Comparison of ENCODE assay signal across 15 cellular contexts in the genomic region with DNA sequence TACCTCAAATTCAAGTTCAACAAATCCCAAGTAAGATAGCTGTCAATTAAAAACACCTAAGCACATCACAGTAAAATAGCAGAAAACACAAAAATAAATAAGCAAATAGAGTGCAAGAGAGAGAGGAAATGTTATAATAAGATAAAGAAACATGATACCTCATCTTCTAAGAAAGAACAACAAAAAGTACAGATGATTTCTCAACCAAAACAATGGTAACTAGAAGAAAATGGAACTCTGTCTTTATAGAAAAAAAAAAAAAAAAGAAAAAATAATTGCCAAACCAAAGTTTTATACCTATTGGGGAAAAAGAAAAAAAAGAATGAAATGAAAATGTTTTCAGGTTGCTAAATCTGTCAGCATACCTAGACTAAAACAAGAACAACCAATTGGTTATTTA.
"Had no signal": no experiment of that assay in that cellular context is flagged by ENCODE, and none has a peak within 500 bp of the region (broad histone marks: within the 10 kb centered on the region; RNA-seq: fewer than 3 reads in every experiment).

No MANE protein-coding gene starts in this region.

- H3K4me3 ChIP-seq: ascending aorta, cardiac muscle cell, hepatocyte, neural progenitor cell, skin epidermis, thyroid gland had no signal

- DNase-seq: activated CD4-positive, alpha-beta T cell treated with anti-CD3 and anti-CD28 coated beads for 4 hours; activated CD8-positive, alpha-beta memory T cell treated with anti-CD3 and anti-CD28 coated beads, Interleukin-2, amount 50 U/mL, for 4 hours; activated CD8-positive, alpha-beta T cell treated with anti-CD3 and anti-CD28 coated beads for 36 hours; activated naive CD8-positive, alpha-beta T cell treated with anti-CD3 and anti-CD28 coated beads, Interleukin-2, amount 10 ng/mL, durations not matched to agents 7 days and 5 days; activated T-cell treated with anti-CD3 and anti-CD28 coated beads, Interleukin-2, amount 50 U/mL, for 72 hours; kidney glomerular epithelial cell; T1000; thyroid gland; WERI-Rb-1 had no signal

- H3K27me3 Mint-ChIP-seq: activated CD8-positive, alpha-beta T cell treated with anti-CD3 and anti-CD28 coated beads for 36 hours; activated naive CD8-positive, alpha-beta T cell treated with anti-CD3 and anti-CD28 coated beads, Interleukin-2, amount 10 ng/mL, durations not matched to agents 7 days and 5 days had no signal

- H3K4me1 Mint-ChIP-seq: activated naive CD8-positive, alpha-beta T cell treated with anti-CD3 and anti-CD28 coated beads, Interleukin-2, amount 10 ng/mL, durations not matched to agents 7 days and 5 days had no signal

- H3K36me3 Mint-ChIP-seq: activated naive CD8-positive, alpha-beta T cell treated with anti-CD3 and anti-CD28 coated beads, Interleukin-2, amount 10 ng/mL, durations not matched to agents 7 days and 5 days; neural progenitor cell had no signal

- H3K27ac Mint-ChIP-seq: activated CD8-positive, alpha-beta T cell treated with anti-CD3 and anti-CD28 coated beads for 36 hours; activated naive CD8-positive, alpha-beta T cell treated with anti-CD3 and anti-CD28 coated beads, Interleukin-2, amount 10 ng/mL, durations not matched to agents 7 days and 5 days; activated T-cell treated with anti-CD3 and anti-CD28 coated beads, Interleukin-2, amount 50 U/mL, for 72 hours; mesothelial cell of epicardium; neural progenitor cell had no signal

- ATAC-seq: activated CD8-positive, alpha-beta T cell treated with anti-CD3 and anti-CD28 coated beads for 36 hours; activated T-cell treated with anti-CD3 and anti-CD28 coated beads, Interleukin-2, amount 50 U/mL, for 72 hours had no signal

- H3K9me3 ChIP-seq: ascending aorta, thyroid gland had no signal

- H3K4me3 Mint-ChIP-seq: activated CD8-positive, alpha-beta T cell treated with anti-CD3 and anti-CD28 coated beads for 36 hours; activated naive CD8-positive, alpha-beta T cell treated with anti-CD3 and anti-CD28 coated beads, Interleukin-2, amount 10 ng/mL, durations not matched to agents 7 days and 5 days; activated T-cell treated with anti-CD3 and anti-CD28 coated beads, Interleukin-2, amount 50 U/mL, for 72 hours; mesothelial cell of epicardium; neural progenitor cell had no signal
